ENCODE assay signal across 3 cellular contexts in the genomic region with DNA sequence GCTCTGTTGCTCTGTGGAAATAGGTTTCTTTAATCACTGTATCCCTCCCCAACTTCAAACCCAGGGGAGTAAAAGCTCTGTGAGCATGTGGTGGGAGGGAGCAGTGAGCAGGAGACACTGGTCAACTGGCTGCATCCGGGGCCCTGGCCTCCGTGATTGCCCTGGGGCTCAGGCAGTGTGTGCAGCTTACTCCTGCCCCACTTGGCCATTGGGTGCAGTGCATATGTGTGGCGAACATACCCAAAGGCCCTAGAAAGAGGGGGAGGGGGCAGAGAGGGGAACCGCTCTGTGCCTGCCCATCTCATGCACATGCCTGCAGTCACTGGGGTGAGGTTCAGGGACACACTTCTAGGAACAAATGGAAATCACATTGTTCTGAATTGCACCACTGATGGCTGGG.
TF ChIP-seq lines count a peak whose summit lies in the region.

No MANE protein-coding gene starts in this region.

TF ChIP-seq in HEK293T, 16 proteins besides CTCF, POLR2A, EP300 and RAD21 (continued from another document):
- TF ChIP-seq PKNOX1 (IDR thresholded peaks at IDR 0.05) (no peak), NFRKB (IDR thresholded peaks at IDR 0.05) (no peak), CTBP1 (IDR thresholded peaks at IDR 0.05; ENCODE audit: borderline replicate concordance) (no peak), BHLHE40 (IDR thresholded peaks at IDR 0.05; ENCODE audit: borderline replicate concordance) (no peak), HDGF (IDR thresholded peaks at IDR 0.05; ENCODE audit: borderline replicate concordance) (no peak)

TF ChIP-seq in WTC11, 78 proteins besides CTCF, POLR2A, EP300 and RAD21 (continued from another document):
- TF ChIP-seq ZNF219 (CRISPR knock-in tag; IDR thresholded peaks at IDR 0.05; ENCODE audit: borderline replicate concordance) (no peak), ZNF317 (CRISPR knock-in tag; IDR thresholded peaks at IDR 0.05; ENCODE audit: borderline replicate concordance, low read depth) (no peak), NFYB (CRISPR knock-in tag; conservative IDR thresholded peaks at IDR 0.05; ENCODE audit: low read depth) (no peak)
- TF ChIP-seq, protein P1, sequence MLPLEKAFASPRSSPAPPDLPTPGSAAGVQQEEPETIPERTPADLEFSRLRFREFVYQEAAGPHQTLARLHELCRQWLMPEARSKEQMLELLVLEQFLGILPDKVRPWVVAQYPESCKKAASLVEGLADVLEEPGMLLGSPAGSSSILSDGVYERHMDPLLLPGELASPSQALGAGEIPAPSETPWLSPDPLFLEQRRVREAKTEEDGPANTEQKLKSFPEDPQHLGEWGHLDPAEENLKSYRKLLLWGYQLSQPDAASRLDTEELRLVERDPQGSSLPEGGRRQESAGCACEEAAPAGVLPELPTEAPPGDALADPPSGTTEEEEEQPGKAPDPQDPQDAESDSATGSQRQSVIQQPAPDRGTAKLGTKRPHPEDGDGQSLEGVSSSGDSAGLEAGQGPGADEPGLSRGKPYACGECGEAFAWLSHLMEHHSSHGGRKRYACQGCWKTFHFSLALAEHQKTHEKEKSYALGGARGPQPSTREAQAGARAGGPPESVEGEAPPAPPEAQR (CRISPR knock-in tag; IDR thresholded peaks at IDR 0.05): no peak

TF ChIP-seq in SK-N-SH, 30 proteins besides CTCF, POLR2A, EP300 and RAD21 (continued from another document):
- TF ChIP-seq MAX (IDR thresholded peaks at IDR 0.05; ENCODE audit: low read depth) (no peak), FOXM1 (IDR thresholded peaks at IDR 0.05; ENCODE audit: low read depth) (no peak), FOSL2 (IDR thresholded peaks at IDR 0.05; ENCODE audit: borderline replicate concordance, low read depth) (no peak), GABPA (IDR thresholded peaks at IDR 0.05; ENCODE audit: low read depth) (no peak), IRF3 (IDR thresholded peaks at IDR 0.05; ENCODE audit: low read depth, low read length) (no peak), SMC3 (IDR thresholded peaks at IDR 0.05; ENCODE audit: low read depth, low read length) (no peak), TAF1 (IDR thresholded peaks at IDR 0.05; ENCODE audit: borderline replicate concordance, low read depth, low read length) (no peak), TCF12 (IDR thresholded peaks at IDR 0.05) (no peak)
